1 cellular context compared by ENCODE assay signal in the genomic region with DNA sequence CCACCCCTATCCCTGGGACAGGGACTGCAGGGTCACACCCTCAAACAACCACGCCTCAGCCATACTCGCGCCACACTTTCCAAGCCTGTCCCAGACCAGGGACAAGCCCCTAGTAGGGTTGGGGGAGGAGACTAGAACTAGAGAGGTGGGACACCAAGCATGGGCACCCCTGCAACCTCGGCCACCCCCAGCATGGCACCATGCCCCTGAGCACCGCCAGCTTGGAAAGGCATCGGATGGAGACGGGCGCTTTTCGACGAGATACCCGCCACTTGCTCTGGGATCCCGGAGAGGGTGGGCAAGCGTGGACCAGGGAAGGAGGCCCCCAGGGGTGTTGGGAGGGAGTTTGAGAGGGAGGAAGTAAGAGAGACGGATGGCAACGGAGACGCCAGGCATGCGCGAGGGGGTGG.
TF ChIP-seq lines count a peak whose summit lies in the region.

No MANE protein-coding gene starts in this region.

TF ChIP-seq in HepG2, 621 proteins besides CTCF, POLR2A, EP300 and RAD21 (continued from another document):
- TF ChIP-seq AGO2 (optimal IDR thresholded peaks at IDR 0.05; ENCODE audit: low read depth, low read length) (peak; percentile 91), ZNF770 (CRISPR knock-in tag; IDR thresholded peaks at IDR 0.05) (no peak), POLR2G (IDR thresholded peaks at IDR 0.05; ENCODE audit: low read depth, low read length) (0 out of 2 replicates have a peak, but pooled peaks have one; percentile 31), PRPF4 (IDR thresholded peaks at IDR 0.05; ENCODE audit: low read depth, low read length, poor library complexity, severe bottlenecking) (peak; percentile 40), HNRNPL (IDR thresholded peaks at IDR 0.05; ENCODE audit: low read depth, low read length) (0 out of 2 replicates have a peak, but pooled peaks have one; percentile 49), ZBTB38 (CRISPR knock-in tag; IDR thresholded peaks at IDR 0.05) (0 out of 2 replicates have a peak, but pooled peaks have one; percentile 54), ZNF737 (CRISPR knock-in tag; IDR thresholded peaks at IDR 0.05; ENCODE audit: borderline replicate concordance) (no peak)
- TF ChIP-seq, protein P1, sequence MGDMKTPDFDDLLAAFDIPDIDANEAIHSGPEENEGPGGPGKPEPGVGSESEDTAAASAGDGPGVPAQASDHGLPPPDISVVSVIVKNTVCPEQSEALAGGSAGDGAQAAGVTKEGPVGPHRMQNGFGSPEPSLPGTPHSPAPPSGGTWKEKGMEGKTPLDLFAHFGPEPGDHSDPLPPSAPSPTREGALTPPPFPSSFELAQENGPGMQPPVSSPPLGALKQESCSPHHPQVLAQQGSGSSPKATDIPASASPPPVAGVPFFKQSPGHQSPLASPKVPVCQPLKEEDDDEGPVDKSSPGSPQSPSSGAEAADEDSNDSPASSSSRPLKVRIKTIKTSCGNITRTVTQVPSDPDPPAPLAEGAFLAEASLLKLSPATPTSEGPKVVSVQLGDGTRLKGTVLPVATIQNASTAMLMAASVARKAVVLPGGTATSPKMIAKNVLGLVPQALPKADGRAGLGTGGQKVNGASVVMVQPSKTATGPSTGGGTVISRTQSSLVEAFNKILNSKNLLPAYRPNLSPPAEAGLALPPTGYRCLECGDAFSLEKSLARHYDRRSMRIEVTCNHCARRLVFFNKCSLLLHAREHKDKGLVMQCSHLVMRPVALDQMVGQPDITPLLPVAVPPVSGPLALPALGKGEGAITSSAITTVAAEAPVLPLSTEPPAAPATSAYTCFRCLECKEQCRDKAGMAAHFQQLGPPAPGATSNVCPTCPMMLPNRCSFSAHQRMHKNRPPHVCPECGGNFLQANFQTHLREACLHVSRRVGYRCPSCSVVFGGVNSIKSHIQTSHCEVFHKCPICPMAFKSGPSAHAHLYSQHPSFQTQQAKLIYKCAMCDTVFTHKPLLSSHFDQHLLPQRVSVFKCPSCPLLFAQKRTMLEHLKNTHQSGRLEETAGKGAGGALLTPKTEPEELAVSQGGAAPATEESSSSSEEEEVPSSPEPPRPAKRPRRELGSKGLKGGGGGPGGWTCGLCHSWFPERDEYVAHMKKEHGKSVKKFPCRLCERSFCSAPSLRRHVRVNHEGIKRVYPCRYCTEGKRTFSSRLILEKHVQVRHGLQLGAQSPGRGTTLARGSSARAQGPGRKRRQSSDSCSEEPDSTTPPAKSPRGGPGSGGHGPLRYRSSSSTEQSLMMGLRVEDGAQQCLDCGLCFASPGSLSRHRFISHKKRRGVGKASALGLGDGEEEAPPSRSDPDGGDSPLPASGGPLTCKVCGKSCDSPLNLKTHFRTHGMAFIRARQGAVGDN (CRISPR knock-in tag; IDR thresholded peaks at IDR 0.05), result peak; percentile 21; the same call in 1 of the 2 replicates
